In the genomic region with DNA sequence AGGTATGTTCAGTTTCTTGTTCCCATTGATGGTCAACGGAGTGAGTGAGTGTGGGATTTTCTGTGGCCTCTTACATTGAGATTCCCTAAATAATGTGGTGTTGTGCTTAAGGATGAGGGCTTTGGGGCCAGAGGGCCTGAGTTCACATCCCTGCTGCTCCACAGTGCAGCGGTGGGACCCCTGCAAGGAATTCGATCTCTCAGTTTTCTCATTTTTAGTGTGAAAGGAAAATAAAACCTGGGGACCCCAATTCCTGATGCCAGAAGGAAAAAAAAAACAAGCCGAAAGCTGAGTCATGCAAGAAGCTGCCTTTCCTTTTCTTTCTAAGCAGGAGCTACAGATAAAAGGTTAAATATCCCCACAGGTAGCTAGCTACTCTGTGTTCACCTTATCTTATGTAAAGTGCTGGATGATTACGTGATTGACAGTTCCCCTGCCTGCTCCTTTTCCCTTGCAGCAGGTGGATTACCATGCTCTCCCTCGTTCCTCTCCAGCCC, we compare ENCODE assay signal across 10 cellular contexts.
A peak's percentile ranks its signal among the peaks of the same experiment; 100 is the strongest.
DNase-seq lines count a peak whose midpoint lies in the region; ATAC-seq and TF ChIP-seq lines count a peak whose summit lies in the region.
"Had no signal": no experiment of that assay in that cellular context is flagged by ENCODE, and none has a peak within 500 bp of the region (broad histone marks: within the 10 kb centered on the region; RNA-seq: fewer than 3 reads in every experiment).

No MANE protein-coding gene starts in this region.

- H3K9ac ChIP-seq in PC-3 (ENCODE audit: low read length), result no peak overlapping the region

- intact Hi-C loops in esophagus squamous epithelium (cut with DNase I), result no loop called here
- intact Hi-C loops in PC-3 (cut with micrococcal nuclease), result no loop called here

- no peak for TF ChIP-seq POLR2A in esophagus squamous epithelium (IDR thresholded peaks at IDR 0.05)

- ATAC-seq in GM18909 (IDR thresholded peaks at IDR 0.05; ENCODE audit: poor library complexity, unreplicated experiment), result peak; percentile 30
- ATAC-seq in PC-3, result no peak
- no peak for ATAC-seq in GM21786 (IDR thresholded peaks at IDR 0.05; ENCODE audit: unreplicated experiment)

- H3K4me3 ChIP-seq in SJSA1 (peak overlapping the region; percentile 11), esophagus squamous epithelium (peak overlapping the region in 3 of 4 donors; percentile 5 to 41 (median 22)), skin epidermis (no peak overlapping the region), PC-3 (ENCODE audit: low read length) (no peak overlapping the region)

- H2AFZ ChIP-seq in PC-3 (ENCODE audit: low read length), result no peak overlapping the region

- CTCF ChIA-PET in PC-3 (lab: Charles Lee), result no interaction called here

- TF ChIP-seq CTCF in esophagus squamous epithelium (IDR thresholded peaks at IDR 0.05) (no peak), PC-3 (conservative IDR thresholded peaks at IDR 0.05; ENCODE audit: low read depth, low read length) (no peak)

- BruUV-seq in PC-3 (replicated peaks; lab: Mats Ljungman, UMichigan), result no TSS peak

- H3K27me3 ChIP-seq in SJSA1 (replicated peaks), result no peaks in the 10 kb centered on the region
- no peaks in the 10 kb centered on the region for H3K27me3 ChIP-seq in esophagus squamous epithelium
- no peaks in the 10 kb centered on the region for H3K27me3 ChIP-seq in PC-3 (ENCODE audit: low read length)

- H3K4me1 ChIP-seq in SJSA1 (replicated peaks), result peaks cover 55% of the 10 kb centered on the region
- peaks cover 6 to 20% (median 7%) of the 10 kb centered on the region in 3 donors for H3K4me1 ChIP-seq in esophagus squamous epithelium
- peaks cover 10% of the 10 kb centered on the region for H3K4me1 ChIP-seq in PC-3 (ENCODE audit: insufficient read depth, low read length)

- H3K79me2 ChIP-seq in PC-3 (ENCODE audit: low read length), result no peaks in the 10 kb centered on the region

- H3K36me3 ChIP-seq in SJSA1 (peaks cover 54% of the 10 kb centered on the region), esophagus squamous epithelium (no peaks in the 10 kb centered on the region), PC-3 (ENCODE audit: low read depth, low read length) (no peaks in the 10 kb centered on the region)

- no peaks in the 10 kb centered on the region for H4K20me1 ChIP-seq in PC-3 (ENCODE audit: low read length)

- no peak overlapping the region for H3K4me2 ChIP-seq in PC-3 (ENCODE audit: low read length)

- WGBS in esophagus squamous epithelium, 2 donors, result 47 to 60% methylated on average over 6 of the region's 6 CpGs

- H3F3A ChIP-seq in PC-3 (ENCODE audit: low read length, unreplicated experiment), result no peaks in the 10 kb centered on the region

- DNase-seq in SJSA1 (ENCODE audit: low read depth in 1 of 2, low spot score in 2 of 2) (no peak), esophagus squamous epithelium (lab: John Stamatoyannopoulos, UW) (no peak), DMS 273 treated with DMSO at 0.1 percent for 48 hours (lab: John Stamatoyannopoulos, UW) (no peak), PC-3 (no peak), DMS79 treated with DMSO at 0.1 percent for 48 hours (lab: John Stamatoyannopoulos, UW) (no peak)
- DNase-seq: amniotic stem cell, SW 1271 had no signal

- H3K27ac ChIP-seq in SJSA1 (peak overlapping the region; percentile 52), esophagus squamous epithelium (peak overlapping the region; percentile 8 to 44 (median 31)), skin epidermis (peak overlapping the region in 14 of 21 experiments; percentile 20 to 86 (median 52)), PC-3 (ENCODE audit: low read length) (no peak overlapping the region)

- no peaks in the 10 kb centered on the region for H3K9me2 ChIP-seq in PC-3 (replicated peaks; ENCODE audit: low read length)

- H3K9me3 ChIP-seq in SJSA1 (replicated peaks), result no peaks in the 10 kb centered on the region
- H3K9me3 ChIP-seq in esophagus squamous epithelium, result no peaks in the 10 kb centered on the region
- no peaks in the 10 kb centered on the region for H3K9me3 ChIP-seq in PC-3 (ENCODE audit: low read length)

- POLR2A ChIA-PET in PC-3 (lab: Charles Lee; ENCODE audit: unreplicated experiment), result no interaction called here

Comparison
In these comparisons a context has a peak if more than half of its experiments do, and no peak if none do; other contexts are left out.
1. H3K4me3 ChIP-seq: peak in SJSA1 (single experiment) and esophagus squamous epithelium (3 of 4); none in skin epidermis (0 of 7) and PC-3 (single experiment).